1 cellular context compared by ENCODE assay signal in genomic region chr7:130009848-130010688, GRCh38.
TF ChIP-seq lines count a peak whose summit lies in the region.

No MANE protein-coding gene starts in this region.

TF ChIP-seq in SK-N-SH, 30 proteins besides CTCF, POLR2A, EP300 and RAD21 (continued from another document):
- TF ChIP-seq REST (IDR thresholded peaks at IDR 0.05; ENCODE audit: low read depth, low read length) = no peak
- TF ChIP-seq, protein P1, sequence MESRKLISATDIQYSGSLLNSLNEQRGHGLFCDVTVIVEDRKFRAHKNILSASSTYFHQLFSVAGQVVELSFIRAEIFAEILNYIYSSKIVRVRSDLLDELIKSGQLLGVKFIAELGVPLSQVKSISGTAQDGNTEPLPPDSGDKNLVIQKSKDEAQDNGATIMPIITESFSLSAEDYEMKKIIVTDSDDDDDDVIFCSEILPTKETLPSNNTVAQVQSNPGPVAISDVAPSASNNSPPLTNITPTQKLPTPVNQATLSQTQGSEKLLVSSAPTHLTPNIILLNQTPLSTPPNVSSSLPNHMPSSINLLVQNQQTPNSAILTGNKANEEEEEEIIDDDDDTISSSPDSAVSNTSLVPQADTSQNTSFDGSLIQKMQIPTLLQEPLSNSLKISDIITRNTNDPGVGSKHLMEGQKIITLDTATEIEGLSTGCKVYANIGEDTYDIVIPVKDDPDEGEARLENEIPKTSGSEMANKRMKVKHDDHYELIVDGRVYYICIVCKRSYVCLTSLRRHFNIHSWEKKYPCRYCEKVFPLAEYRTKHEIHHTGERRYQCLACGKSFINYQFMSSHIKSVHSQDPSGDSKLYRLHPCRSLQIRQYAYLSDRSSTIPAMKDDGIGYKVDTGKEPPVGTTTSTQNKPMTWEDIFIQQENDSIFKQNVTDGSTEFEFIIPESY (IDR thresholded peaks at IDR 0.05; ENCODE audit: borderline replicate concordance, low read depth) = no peak
- peak; percentile 89 for TF ChIP-seq TCF12 (IDR thresholded peaks at IDR 0.05)
- TF ChIP-seq TEAD4 (IDR thresholded peaks at IDR 0.05; ENCODE audit: borderline replicate concordance, insufficient read depth) = peak; percentile 12; the same call in 1 of the 2 replicates
